ENCODE assay signal across 8 cellular contexts in genomic region chr10:59905066-59905734, GRCh38. TPM values are rescaled to one million over a fixed set of nuclear protein-coding genes. Genes with fewer than 3 reads are reported as not detected.
A peak's percentile ranks its signal among the peaks of the same experiment; 100 is the strongest.
DNase-seq lines count a peak whose midpoint lies in the region; ATAC-seq and TF ChIP-seq lines count a peak whose summit lies in the region.

No MANE protein-coding gene starts in this region.

- DNase-seq in SK-N-MC (ENCODE audit: low read depth, low spot score) (no peak), dedifferentiated amniotic fluid mesenchymal stem cell (ENCODE audit: extremely low spot score) (peak; percentile 37), lung (ENCODE audit: low spot score) (peak; percentile 44), NCI-H2196 (lab: John Stamatoyannopoulos, UW; ENCODE audit: unreplicated experiment) (no peak)
- DNase-seq in stimulated activated naive CD4-positive, alpha-beta T cell treated with Interleukin-2 at 50 U/mL for 16 hours (lab: John Stamatoyannopoulos, UW) = peak; percentile 53

- H3K4me1 ChIP-seq in lung (ENCODE audit: control insufficient read depth in 2 of 2, insufficient read depth in 2 of 2, low read length in 2 of 2) = peaks cover 12 to 15% of the 10 kb centered on the region in 2 donors

- no peaks in the 10 kb centered on the region for H3K9me3 ChIP-seq in SK-N-MC (ENCODE audit: low read depth, low read length)
- H3K9me3 ChIP-seq in lung (ENCODE audit: control insufficient read depth in 2 of 2, insufficient read depth in 1 of 2, low read length in 1 of 2) = no peaks in the 10 kb centered on the region

- TF ChIP-seq CTCF in C4-2B (conservative IDR thresholded peaks at IDR 0.05) = no peak
- no peak for TF ChIP-seq CTCF in lung (IDR thresholded peaks at IDR 0.05; ENCODE audit: control extremely low read depth, extremely low read depth)

- H3K27ac ChIP-seq in C4-2B (peak overlapping the region; percentile 96), SK-N-MC (no peak overlapping the region), lung (ENCODE audit: low read depth in 1 of 2, low read length in 1 of 2) (peak overlapping the region; percentile 93 to 95)

- H3K9ac ChIP-seq in SK-N-MC (ENCODE audit: insufficient read length) = peak overlapping the region; percentile 82

- ATAC-seq in GM18909 (IDR thresholded peaks at IDR 0.05; ENCODE audit: poor library complexity, unreplicated experiment) (peak; percentile 49), HG03066 (IDR thresholded peaks at IDR 0.05; ENCODE audit: low read depth, unreplicated experiment) (peak; percentile 40), lung (ENCODE audit: insufficient read depth, low FRiP score) (no peak)

- H3K36me3 ChIP-seq in SK-N-MC (ENCODE audit: insufficient read depth, low read length) (no peaks in the 10 kb centered on the region), lung (ENCODE audit: control insufficient read depth in 2 of 2, insufficient read depth in 2 of 2, low read length in 2 of 2) (peaks cover 0 to 3% of the 10 kb centered on the region in 2 donors)

- H3K27me3 ChIP-seq in lung (ENCODE audit: control insufficient read depth, insufficient read depth) = no peaks in the 10 kb centered on the region

- H3K4me3 ChIP-seq in SK-N-MC (peak overlapping the region; percentile 80), lung (peak overlapping the region; percentile 89)

- WGBS in lung, 2 donors = 3% methylated on average over 23 of the region's 23 CpGs

RNA-seq across cellular contexts. Expression of gene CCDC6, which starts 1.2 kb away (rescaled TPM):
- total RNA-seq in lung = 10 to 100 TPM; 42.7 to 77.2 TPM
- 10 to 100 TPM; 13.2 to 13.5 TPM for polyA plus RNA-seq in lung

Comparison
In these comparisons a context has a peak if more than half of its experiments do, and no peak if none do; other contexts are left out.
1. DNase-seq: peak in dedifferentiated amniotic fluid mesenchymal stem cell (single experiment), lung (single experiment) and stimulated activated naive CD4-positive, alpha-beta T cell treated with Interleukin-2 at 50 U/mL for 16 hours (single experiment); none in SK-N-MC (single experiment) and NCI-H2196 (single experiment).